16 cellular contexts compared by ENCODE assay signal in the genomic region with DNA sequence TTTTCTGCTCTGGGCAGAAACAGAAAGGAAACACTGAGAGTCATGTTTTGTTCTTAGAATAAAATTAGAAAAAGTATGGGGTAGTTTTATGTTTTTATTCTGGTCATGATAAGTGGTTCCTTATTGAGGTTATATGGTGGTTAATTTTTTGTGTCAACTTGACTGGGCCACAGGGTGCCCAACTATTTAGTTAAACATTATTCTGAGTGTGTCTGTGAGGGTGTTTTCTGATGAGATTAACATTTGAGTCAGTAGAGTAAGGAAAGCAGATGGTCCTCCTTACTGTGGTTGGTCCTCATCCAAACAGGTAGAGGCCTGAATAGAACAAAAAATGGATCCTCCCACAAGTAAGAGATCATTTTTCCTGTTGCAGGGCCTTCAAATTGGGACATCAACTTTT.
DNase-seq lines count a peak whose midpoint lies in the region; ATAC-seq and TF ChIP-seq lines count a peak whose summit lies in the region.
"Had no signal": no experiment of that assay in that cellular context is flagged by ENCODE, and none has a peak within 500 bp of the region (broad histone marks: within the 10 kb centered on the region; RNA-seq: fewer than 3 reads in every experiment).

No MANE protein-coding gene starts in this region.

- H3K9me2 ChIP-seq in GM23338 (ENCODE audit: insufficient read depth), result peaks cover 9% of the 10 kb centered on the region; the same call in 1 of the 2 replicates

- H4K20me1 ChIP-seq in GM23338 (replicated peaks; ENCODE audit: insufficient read depth), result no peaks in the 10 kb centered on the region

- H3K4me3 ChIP-seq in GM23338, result no peak overlapping the region

- H3K27me3 Mint-ChIP-seq in stimulated activated naive B cell treated with anti-CD40 and anti-IgM and Interleukin-4, amounts not matched to agents 10 μg/mL and 1 μg/mL and 100 μg/mL, for 72 hours, result peaks cover 0 to 3% of the 10 kb centered on the region in 2 donors
- H3K27me3 Mint-ChIP-seq in activated naive CD8-positive, alpha-beta T cell treated with anti-CD3 and anti-CD28 coated beads for 36 hours, result peaks cover 3% of the 10 kb centered on the region
- H3K27me3 Mint-ChIP-seq in GM23338 (ENCODE audit: insufficient read depth, low read depth, poor library complexity), result peaks cover 2% of the 10 kb centered on the region
- H3K27me3 Mint-ChIP-seq in naive thymus-derived CD8-positive, alpha-beta T cell, result peaks cover 0 to 23% (median 2%) of the 10 kb centered on the region in 5 donors

- H3K4me3 Mint-ChIP-seq in stimulated activated naive B cell treated with anti-CD40 and anti-IgM and Interleukin-4, amounts not matched to agents 10 μg/mL and 1 μg/mL and 100 μg/mL, for 72 hours, result no peak overlapping the region
- no peak overlapping the region for H3K4me3 Mint-ChIP-seq in activated naive CD8-positive, alpha-beta T cell treated with anti-CD3 and anti-CD28 coated beads for 36 hours
- H3K4me3 Mint-ChIP-seq in GM23338, result no peak overlapping the region
- no peak overlapping the region for H3K4me3 Mint-ChIP-seq in naive thymus-derived CD8-positive, alpha-beta T cell
- H3K4me3 Mint-ChIP-seq: CD4-positive, alpha-beta memory T cell had no signal

- peaks cover 9 to 17% of the 10 kb centered on the region in 2 donors for H3K9me3 Mint-ChIP-seq in stimulated activated naive B cell treated with anti-CD40 and anti-IgM and Interleukin-4, amounts not matched to agents 10 μg/mL and 1 μg/mL and 100 μg/mL, for 72 hours
- H3K9me3 Mint-ChIP-seq in activated naive CD8-positive, alpha-beta T cell treated with anti-CD3 and anti-CD28 coated beads for 36 hours, result peaks cover 6% of the 10 kb centered on the region
- H3K9me3 Mint-ChIP-seq in GM23338, result peaks cover 24% of the 10 kb centered on the region
- peaks cover 0 to 22% (median 14%) of the 10 kb centered on the region in 9 donors for H3K9me3 Mint-ChIP-seq in naive thymus-derived CD8-positive, alpha-beta T cell

- H3K36me3 Mint-ChIP-seq in stimulated activated naive B cell treated with anti-CD40 and anti-IgM and Interleukin-4, amounts not matched to agents 10 μg/mL and 1 μg/mL and 100 μg/mL, for 72 hours, result peaks cover 1 to 10% of the 10 kb centered on the region in 2 donors
- no peaks in the 10 kb centered on the region for H3K36me3 Mint-ChIP-seq in activated naive CD8-positive, alpha-beta T cell treated with anti-CD3 and anti-CD28 coated beads for 36 hours
- peaks cover 18% of the 10 kb centered on the region for H3K36me3 Mint-ChIP-seq in GM23338 (ENCODE audit: low read depth)
- peaks cover 0 to 15% (median 5%) of the 10 kb centered on the region in 3 donors for H3K36me3 Mint-ChIP-seq in naive thymus-derived CD8-positive, alpha-beta T cell
- H3K36me3 Mint-ChIP-seq: CD4-positive, alpha-beta memory T cell had no signal

- POLR2A ChIA-PET in naive thymus-derived CD8-positive, alpha-beta T cell (lab: Charles Lee), result no interaction called here

- no peak overlapping the region for H3K27ac ChIP-seq in GM23338 (ENCODE audit: low read depth)

- H3K27ac Mint-ChIP-seq in stimulated activated naive B cell treated with anti-CD40 and anti-IgM and Interleukin-4, amounts not matched to agents 10 μg/mL and 1 μg/mL and 100 μg/mL, for 72 hours, result no peak overlapping the region
- no peak overlapping the region for H3K27ac Mint-ChIP-seq in activated naive CD8-positive, alpha-beta T cell treated with anti-CD3 and anti-CD28 coated beads for 36 hours
- no peak overlapping the region for H3K27ac Mint-ChIP-seq in GM23338
- no peak overlapping the region for H3K27ac Mint-ChIP-seq in naive thymus-derived CD8-positive, alpha-beta T cell
- H3K27ac Mint-ChIP-seq: CD4-positive, alpha-beta memory T cell had no signal

- no peaks in the 10 kb centered on the region for H3K4me1 Mint-ChIP-seq in stimulated activated naive B cell treated with anti-CD40 and anti-IgM and Interleukin-4, amounts not matched to agents 10 μg/mL and 1 μg/mL and 100 μg/mL, for 72 hours
- H3K4me1 Mint-ChIP-seq in activated naive CD8-positive, alpha-beta T cell treated with anti-CD3 and anti-CD28 coated beads for 36 hours, result no peaks in the 10 kb centered on the region
- H3K4me1 Mint-ChIP-seq in GM23338, result no peaks in the 10 kb centered on the region
- no peaks in the 10 kb centered on the region for H3K4me1 Mint-ChIP-seq in naive thymus-derived CD8-positive, alpha-beta T cell
- H3K4me1 Mint-ChIP-seq: CD4-positive, alpha-beta memory T cell had no signal

- DNase-seq in stimulated activated naive B cell treated with anti-CD40 and anti-IgM and Interleukin-4, amounts not matched to agents 10 μg/mL and 1 μg/mL and 100 μg/mL, for 72 hours, result no peak
- no peak for DNase-seq in activated naive CD8-positive, alpha-beta T cell treated with anti-CD3 and anti-CD28 coated beads for 36 hours
- DNase-seq in GM23338 (ENCODE audit: low spot score), result no peak
- no peak for DNase-seq in naive thymus-derived CD8-positive, alpha-beta T cell
- DNase-seq: C1 segment of cervical spinal cord; Calu3; CD4-positive, alpha-beta memory T cell; COR-L47; DMS153; DND-41; H7; HCEC 1CT had no signal

- no peak for TF ChIP-seq CTCF in GM23338 (conservative IDR thresholded peaks at IDR 0.05; ENCODE audit: low read depth in 2 of 2)

- no peaks in the 10 kb centered on the region for H3K36me3 ChIP-seq in GM23338 (ENCODE audit: insufficient read depth)

- ATAC-seq in GM18907 (IDR thresholded peaks at IDR 0.05; ENCODE audit: unreplicated experiment) (peak; percentile 73), GM19468 (IDR thresholded peaks at IDR 0.05; ENCODE audit: extremely low read depth, unreplicated experiment) (peak; percentile 34), HG03159 (IDR thresholded peaks at IDR 0.05; ENCODE audit: unreplicated experiment) (peak; percentile 57), GM23338 (no peak), GM21723 (IDR thresholded peaks at IDR 0.05; ENCODE audit: unreplicated experiment) (no peak)
- peak; percentile 59 to 74 for ATAC-seq in stimulated activated naive B cell treated with anti-CD40 and anti-IgM and Interleukin-4, amounts not matched to agents 10 μg/mL and 1 μg/mL and 100 μg/mL, for 72 hours (replicated peaks)
- no peak for ATAC-seq in naive thymus-derived CD8-positive, alpha-beta T cell

- H3K27me3 ChIP-seq in GM23338 (ENCODE audit: insufficient read depth), result no peaks in the 10 kb centered on the region

- H3K4me2 ChIP-seq in GM23338, result no peak overlapping the region

- no peaks in the 10 kb centered on the region for H3K4me1 ChIP-seq in GM23338 (ENCODE audit: insufficient read depth)

- no peak overlapping the region for H2AFZ ChIP-seq in GM23338

- no peaks in the 10 kb centered on the region for H3F3A ChIP-seq in GM23338 (replicated peaks; ENCODE audit: low read depth)

- no peaks in the 10 kb centered on the region for H3K79me2 ChIP-seq in GM23338 (replicated peaks; ENCODE audit: insufficient read depth)

TF ChIP-seq in GM23338, 12 proteins besides CTCF, POLR2A, EP300 and RAD21 (continues in another document):
- TF ChIP-seq EZH2phosphoT487 (IDR thresholded peaks at IDR 0.05; ENCODE audit: unreplicated experiment), result no peak

Comparison
In these comparisons a context has a peak if more than half of its experiments do, and no peak if none do; other contexts are left out.
1. ATAC-seq: peak in GM18907 (single experiment), GM19468 (single experiment), HG03159 (single experiment) and stimulated activated naive B cell treated with anti-CD40 and anti-IgM and Interleukin-4, amounts not matched to agents 10 μg/mL and 1 μg/mL and 100 μg/mL, for 72 hours (2 of 2); none in GM23338 (single experiment), GM21723 (single experiment) and naive thymus-derived CD8-positive, alpha-beta T cell (0 of 2).